Comparison of ENCODE assay signal across 1 cellular context in genomic region chr1:89896105-89896942, GRCh38.
TF ChIP-seq lines count a peak whose summit lies in the region.

No MANE protein-coding gene starts in this region.

TF ChIP-seq in K562, 482 proteins besides CTCF, POLR2A, EP300 and RAD21 (continued from another document and continues in another):
- TF ChIP-seq, protein P1, sequence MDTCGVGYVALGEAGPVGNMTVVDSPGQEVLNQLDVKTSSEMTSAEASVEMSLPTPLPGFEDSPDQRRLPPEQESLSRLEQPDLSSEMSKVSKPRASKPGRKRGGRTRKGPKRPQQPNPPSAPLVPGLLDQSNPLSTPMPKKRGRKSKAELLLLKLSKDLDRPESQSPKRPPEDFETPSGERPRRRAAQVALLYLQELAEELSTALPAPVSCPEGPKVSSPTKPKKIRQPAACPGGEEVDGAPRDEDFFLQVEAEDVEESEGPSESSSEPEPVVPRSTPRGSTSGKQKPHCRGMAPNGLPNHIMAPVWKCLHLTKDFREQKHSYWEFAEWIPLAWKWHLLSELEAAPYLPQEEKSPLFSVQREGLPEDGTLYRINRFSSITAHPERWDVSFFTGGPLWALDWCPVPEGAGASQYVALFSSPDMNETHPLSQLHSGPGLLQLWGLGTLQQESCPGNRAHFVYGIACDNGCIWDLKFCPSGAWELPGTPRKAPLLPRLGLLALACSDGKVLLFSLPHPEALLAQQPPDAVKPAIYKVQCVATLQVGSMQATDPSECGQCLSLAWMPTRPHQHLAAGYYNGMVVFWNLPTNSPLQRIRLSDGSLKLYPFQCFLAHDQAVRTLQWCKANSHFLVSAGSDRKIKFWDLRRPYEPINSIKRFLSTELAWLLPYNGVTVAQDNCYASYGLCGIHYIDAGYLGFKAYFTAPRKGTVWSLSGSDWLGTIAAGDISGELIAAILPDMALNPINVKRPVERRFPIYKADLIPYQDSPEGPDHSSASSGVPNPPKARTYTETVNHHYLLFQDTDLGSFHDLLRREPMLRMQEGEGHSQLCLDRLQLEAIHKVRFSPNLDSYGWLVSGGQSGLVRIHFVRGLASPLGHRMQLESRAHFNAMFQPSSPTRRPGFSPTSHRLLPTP (IDR thresholded peaks at IDR 0.05; ENCODE audit: borderline replicate concordance, extremely low read depth, insufficient read length) = no peak
- no peak for TF ChIP-seq ETV1 (tag; conservative IDR thresholded peaks at IDR 0.05; ENCODE audit: low read depth)
- no peak for TF ChIP-seq POLR3A (IDR thresholded peaks at IDR 0.05; ENCODE audit: borderline replicate concordance, extremely low read depth, insufficient read depth, insufficient read length)
- TF ChIP-seq THRAP3 (IDR thresholded peaks at IDR 0.05; ENCODE audit: borderline replicate concordance) = peak; percentile 75; the same call in 1 of the 2 replicates
- no peak for TF ChIP-seq RBM22 (IDR thresholded peaks at IDR 0.05; ENCODE audit: low read depth, low read length, poor library complexity, severe bottlenecking)
- no peak for TF ChIP-seq NFYB (IDR thresholded peaks at IDR 0.05; ENCODE audit: extremely low read depth, insufficient read length)
- no peak for TF ChIP-seq SNIP1 (IDR thresholded peaks at IDR 0.05; ENCODE audit: low read depth)
- peak; percentile 68; the same call in 1 of the 2 replicates for TF ChIP-seq STAT5A (IDR thresholded peaks at IDR 0.05; ENCODE audit: borderline replicate concordance, low read length)
- TF ChIP-seq PRPF4 (IDR thresholded peaks at IDR 0.05; ENCODE audit: insufficient read depth, low read depth, low read length, poor library complexity, severe bottlenecking) = no peak
- peak; percentile 72 to 92 for TF ChIP-seq RCOR1 (IDR thresholded peaks at IDR 0.05; ENCODE audit: borderline replicate concordance in 1 of 2, low read depth in 2 of 2, low read length in 2 of 2)
- 0 out of 2 replicates have a peak, but pooled peaks have one; percentile 58 for TF ChIP-seq ZKSCAN8 (CRISPR knock-in tag; IDR thresholded peaks at IDR 0.05)
- no peak for TF ChIP-seq EZH2 (IDR thresholded peaks at IDR 0.05; ENCODE audit: borderline replicate concordance, low read depth, low read length)
- TF ChIP-seq ARID1B (IDR thresholded peaks at IDR 0.05) = peak; percentile 98
- no peak for TF ChIP-seq PCBP1 (IDR thresholded peaks at IDR 0.05; ENCODE audit: low read depth, low read length, poor library complexity, severe bottlenecking)
- 0 out of 2 replicates have a peak, but pooled peaks have one; percentile 29 for TF ChIP-seq MTF1 (CRISPR knock-in tag; IDR thresholded peaks at IDR 0.05; ENCODE audit: borderline replicate concordance)
- TF ChIP-seq IFI16 (CRISPR knock-in tag; IDR thresholded peaks at IDR 0.05) = no peak
- TF ChIP-seq EWSR1 (IDR thresholded peaks at IDR 0.05; ENCODE audit: borderline replicate concordance, low read depth, partially characterized antibody) = no peak
- TF ChIP-seq CBFB (CRISPR knock-in tag; IDR thresholded peaks at IDR 0.05) = 0 out of 2 replicates have a peak, but pooled peaks have one; percentile 44
- TF ChIP-seq, protein P2, sequence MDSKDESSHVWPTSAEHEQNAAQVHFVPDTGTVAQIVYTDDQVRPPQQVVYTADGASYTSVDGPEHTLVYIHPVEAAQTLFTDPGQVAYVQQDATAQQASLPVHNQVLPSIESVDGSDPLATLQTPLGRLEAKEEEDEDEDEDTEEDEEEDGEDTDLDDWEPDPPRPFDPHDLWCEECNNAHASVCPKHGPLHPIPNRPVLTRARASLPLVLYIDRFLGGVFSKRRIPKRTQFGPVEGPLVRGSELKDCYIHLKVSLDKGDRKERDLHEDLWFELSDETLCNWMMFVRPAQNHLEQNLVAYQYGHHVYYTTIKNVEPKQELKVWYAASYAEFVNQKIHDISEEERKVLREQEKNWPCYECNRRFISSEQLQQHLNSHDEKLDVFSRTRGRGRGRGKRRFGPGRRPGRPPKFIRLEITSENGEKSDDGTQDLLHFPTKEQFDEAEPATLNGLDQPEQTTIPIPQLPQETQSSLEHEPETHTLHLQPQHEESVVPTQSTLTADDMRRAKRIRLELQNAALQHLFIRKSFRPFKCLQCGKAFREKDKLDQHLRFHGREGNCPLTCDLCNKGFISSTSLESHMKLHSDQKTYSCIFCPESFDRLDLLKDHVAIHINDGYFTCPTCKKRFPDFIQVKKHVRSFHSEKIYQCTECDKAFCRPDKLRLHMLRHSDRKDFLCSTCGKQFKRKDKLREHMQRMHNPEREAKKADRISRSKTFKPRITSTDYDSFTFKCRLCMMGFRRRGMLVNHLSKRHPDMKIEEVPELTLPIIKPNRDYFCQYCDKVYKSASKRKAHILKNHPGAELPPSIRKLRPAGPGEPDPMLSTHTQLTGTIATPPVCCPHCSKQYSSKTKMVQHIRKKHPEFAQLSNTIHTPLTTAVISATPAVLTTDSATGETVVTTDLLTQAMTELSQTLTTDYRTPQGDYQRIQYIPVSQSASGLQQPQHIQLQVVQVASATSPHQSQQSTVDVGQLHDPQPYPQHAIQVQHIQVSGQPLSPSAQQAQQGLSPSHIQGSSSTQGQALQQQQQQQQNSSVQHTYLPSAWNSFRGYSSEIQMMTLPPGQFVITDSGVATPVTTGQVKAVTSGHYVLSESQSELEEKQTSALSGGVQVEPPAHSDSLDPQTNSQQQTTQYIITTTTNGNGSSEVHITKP (IDR thresholded peaks at IDR 0.05; ENCODE audit: partially characterized antibody) = peak; percentile 79
- no peak for TF ChIP-seq ZNF75A (CRISPR knock-in tag; IDR thresholded peaks at IDR 0.05)
- TF ChIP-seq, protein P3, sequence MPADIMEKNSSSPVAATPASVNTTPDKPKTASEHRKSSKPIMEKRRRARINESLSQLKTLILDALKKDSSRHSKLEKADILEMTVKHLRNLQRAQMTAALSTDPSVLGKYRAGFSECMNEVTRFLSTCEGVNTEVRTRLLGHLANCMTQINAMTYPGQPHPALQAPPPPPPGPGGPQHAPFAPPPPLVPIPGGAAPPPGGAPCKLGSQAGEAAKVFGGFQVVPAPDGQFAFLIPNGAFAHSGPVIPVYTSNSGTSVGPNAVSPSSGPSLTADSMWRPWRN (IDR thresholded peaks at IDR 0.05; ENCODE audit: low read depth) = peak; percentile 82
- TF ChIP-seq NKRF (IDR thresholded peaks at IDR 0.05; ENCODE audit: borderline replicate concordance) = peak; percentile 46; the same call in 1 of the 2 replicates
- TF ChIP-seq, protein P4, sequence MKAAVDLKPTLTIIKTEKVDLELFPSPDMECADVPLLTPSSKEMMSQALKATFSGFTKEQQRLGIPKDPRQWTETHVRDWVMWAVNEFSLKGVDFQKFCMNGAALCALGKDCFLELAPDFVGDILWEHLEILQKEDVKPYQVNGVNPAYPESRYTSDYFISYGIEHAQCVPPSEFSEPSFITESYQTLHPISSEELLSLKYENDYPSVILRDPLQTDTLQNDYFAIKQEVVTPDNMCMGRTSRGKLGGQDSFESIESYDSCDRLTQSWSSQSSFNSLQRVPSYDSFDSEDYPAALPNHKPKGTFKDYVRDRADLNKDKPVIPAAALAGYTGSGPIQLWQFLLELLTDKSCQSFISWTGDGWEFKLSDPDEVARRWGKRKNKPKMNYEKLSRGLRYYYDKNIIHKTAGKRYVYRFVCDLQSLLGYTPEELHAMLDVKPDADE (conservative IDR thresholded peaks at IDR 0.05; ENCODE audit: control insufficient read depth, low read depth, low read length) = no peak
- TF ChIP-seq EHMT2 (IDR thresholded peaks at IDR 0.05) = peak; percentile 85
- peak; percentile 85 for TF ChIP-seq NFIC (IDR thresholded peaks at IDR 0.05)
- no peak for TF ChIP-seq NR2C1 (IDR thresholded peaks at IDR 0.05)
- no peak for TF ChIP-seq NR2C1 (tag; IDR thresholded peaks at IDR 0.05)
- TF ChIP-seq HEY1 (CRISPR knock-in tag; IDR thresholded peaks at IDR 0.05; ENCODE audit: borderline replicate concordance) = no peak
- TF ChIP-seq, protein P5, sequence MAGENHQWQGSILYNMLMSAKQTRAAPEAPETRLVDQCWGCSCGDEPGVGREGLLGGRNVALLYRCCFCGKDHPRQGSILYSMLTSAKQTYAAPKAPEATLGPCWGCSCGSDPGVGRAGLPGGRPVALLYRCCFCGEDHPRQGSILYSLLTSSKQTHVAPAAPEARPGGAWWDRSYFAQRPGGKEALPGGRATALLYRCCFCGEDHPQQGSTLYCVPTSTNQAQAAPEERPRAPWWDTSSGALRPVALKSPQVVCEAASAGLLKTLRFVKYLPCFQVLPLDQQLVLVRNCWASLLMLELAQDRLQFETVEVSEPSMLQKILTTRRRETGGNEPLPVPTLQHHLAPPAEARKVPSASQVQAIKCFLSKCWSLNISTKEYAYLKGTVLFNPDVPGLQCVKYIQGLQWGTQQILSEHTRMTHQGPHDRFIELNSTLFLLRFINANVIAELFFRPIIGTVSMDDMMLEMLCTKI (IDR thresholded peaks at IDR 0.05; ENCODE audit: partially characterized antibody) = no peak
- TF ChIP-seq, protein P6, sequence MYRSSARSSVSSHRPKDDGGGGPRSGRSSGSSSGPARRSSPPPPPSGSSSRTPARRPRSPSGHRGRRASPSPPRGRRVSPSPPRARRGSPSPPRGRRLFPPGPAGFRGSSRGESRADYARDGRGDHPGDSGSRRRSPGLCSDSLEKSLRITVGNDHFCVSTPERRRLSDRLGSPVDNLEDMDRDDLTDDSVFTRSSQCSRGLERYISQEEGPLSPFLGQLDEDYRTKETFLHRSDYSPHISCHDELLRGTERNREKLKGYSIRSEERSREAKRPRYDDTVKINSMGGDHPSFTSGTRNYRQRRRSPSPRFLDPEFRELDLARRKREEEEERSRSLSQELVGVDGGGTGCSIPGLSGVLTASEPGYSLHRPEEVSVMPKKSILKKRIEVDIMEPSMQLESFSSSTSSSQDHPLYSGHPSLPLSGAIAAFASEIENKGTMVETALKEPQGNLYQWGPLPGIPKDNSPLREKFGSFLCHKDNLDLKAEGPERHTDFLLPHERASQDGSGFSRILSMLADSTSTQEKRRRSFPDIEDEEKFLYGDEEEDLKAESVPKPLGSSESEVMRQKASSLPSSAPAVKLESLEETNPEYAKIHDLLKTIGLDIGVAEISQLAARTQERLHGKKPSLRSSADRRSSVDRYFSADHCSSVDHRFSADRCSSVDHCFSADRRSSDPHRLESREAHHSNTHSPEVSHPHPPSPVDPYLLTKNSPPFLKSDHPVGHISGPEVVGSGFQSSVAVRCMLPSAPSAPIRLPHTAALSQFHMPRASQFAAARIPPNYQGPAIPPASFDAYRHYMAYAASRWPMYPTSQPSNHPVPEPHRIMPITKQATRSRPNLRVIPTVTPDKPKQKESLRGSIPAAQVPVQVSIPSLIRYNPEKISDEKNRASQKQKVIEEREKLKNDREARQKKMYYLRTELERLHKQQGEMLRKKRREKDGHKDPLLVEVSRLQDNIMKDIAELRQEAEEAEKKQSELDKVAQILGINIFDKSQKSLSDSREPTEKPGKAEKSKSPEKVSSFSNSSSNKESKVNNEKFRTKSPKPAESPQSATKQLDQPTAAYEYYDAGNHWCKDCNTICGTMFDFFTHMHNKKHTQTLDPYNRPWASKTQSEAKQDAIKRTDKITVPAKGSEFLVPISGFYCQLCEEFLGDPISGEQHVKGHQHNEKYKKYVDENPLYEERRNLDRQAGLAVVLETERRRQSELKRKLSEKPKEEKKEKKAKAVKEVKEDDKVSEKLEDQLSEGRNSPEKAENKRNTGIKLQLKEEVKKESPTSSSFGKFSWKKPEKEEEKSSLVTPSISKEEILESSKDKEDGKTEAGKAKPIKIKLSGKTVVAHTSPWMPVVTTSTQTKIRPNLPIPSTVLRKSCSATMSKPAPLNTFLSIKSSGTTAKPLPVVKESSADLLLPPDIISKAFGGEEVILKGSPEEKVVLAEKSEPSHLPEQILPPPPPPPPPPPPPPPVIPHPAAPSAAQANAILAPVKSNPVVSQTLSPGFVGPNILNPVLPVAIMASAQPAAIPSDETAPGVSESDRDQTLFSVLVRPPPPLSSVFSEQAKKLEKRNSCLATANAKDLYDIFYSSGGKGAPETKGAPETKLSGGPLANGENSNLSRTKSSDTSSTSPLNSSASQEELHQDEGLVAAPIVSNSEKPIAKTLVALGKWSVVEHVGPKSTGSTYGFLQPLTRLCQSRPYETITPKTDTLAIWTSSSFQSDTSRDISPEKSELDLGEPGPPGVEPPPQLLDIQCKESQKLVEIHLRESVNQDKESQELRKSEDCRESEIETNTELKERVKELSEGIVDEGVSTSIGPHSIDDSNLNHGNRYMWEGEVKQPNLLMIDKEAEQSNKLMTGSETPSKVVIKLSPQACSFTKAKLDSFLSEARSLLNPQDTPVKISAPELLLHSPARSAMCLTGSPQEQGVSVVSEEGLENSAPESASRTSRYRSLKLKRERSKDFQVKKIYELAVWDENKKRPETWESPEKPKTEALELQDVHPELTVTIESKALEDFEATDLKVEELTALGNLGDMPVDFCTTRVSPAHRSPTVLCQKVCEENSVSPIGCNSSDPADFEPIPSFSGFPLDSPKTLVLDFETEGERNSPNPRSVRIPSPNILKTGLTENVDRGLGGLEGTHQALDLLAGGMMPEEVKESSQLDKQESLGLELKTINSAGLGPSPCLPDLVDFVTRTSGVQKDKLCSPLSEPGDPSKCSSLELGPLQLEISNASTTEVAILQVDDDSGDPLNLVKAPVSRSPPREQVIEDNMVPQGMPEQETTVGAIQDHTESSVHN (IDR thresholded peaks at IDR 0.05; ENCODE audit: borderline replicate concordance in 1 of 2, low read depth in 1 of 2) = peak in 1 of 2 experiments; percentile 59; a peak in 2 of 4 replicates
- TF ChIP-seq KLF6 (CRISPR knock-in tag; IDR thresholded peaks at IDR 0.05; ENCODE audit: borderline replicate concordance) = no peak; the same call in 1 of the 2 replicates
- TF ChIP-seq KAT8 (IDR thresholded peaks at IDR 0.05; ENCODE audit: low read depth) = no peak
- TF ChIP-seq TBL1XR1 (IDR thresholded peaks at IDR 0.05; ENCODE audit: low read length in 2 of 2) = peak; percentile 53 to 87
- TF ChIP-seq NFATC3 (IDR thresholded peaks at IDR 0.05) = 0 out of 2 replicates have a peak, but pooled peaks have one; percentile 25
- TF ChIP-seq, protein P7, sequence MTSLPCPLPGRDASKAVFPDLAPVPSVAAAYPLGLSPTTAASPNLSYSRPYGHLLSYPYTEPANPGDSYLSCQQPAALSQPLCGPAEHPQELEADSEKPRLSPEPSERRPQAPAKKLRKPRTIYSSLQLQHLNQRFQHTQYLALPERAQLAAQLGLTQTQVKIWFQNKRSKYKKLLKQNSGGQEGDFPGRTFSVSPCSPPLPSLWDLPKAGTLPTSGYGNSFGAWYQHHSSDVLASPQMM (CRISPR knock-in tag; IDR thresholded peaks at IDR 0.05) = no peak
- TF ChIP-seq BRD4 (IDR thresholded peaks at IDR 0.05) = no peak
- peak; percentile 37; the same call in 1 of the 2 replicates for TF ChIP-seq TFAP4 (CRISPR knock-in tag; IDR thresholded peaks at IDR 0.05; ENCODE audit: borderline replicate concordance)
